Comparison of ENCODE assay signal across 15 cellular contexts in the genomic region with DNA sequence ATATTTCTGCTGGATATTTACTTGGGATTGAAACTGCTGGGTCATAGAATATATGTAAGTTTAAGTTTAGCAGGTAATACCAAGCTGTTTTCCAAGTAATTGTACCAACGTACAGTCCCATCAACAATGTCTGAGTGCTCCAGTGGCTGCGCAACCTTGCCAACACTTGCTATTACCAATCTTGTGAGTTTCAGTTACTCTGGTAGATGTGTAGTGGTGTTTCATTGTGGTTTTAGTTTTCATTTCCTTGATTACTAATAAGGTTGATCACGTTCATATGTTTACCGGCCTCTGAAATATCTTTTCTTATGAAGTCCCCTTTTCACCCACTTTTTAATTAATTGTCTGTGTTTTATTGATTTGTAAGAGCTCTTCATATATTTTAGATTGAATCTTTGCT.
DNase-seq lines count a peak whose midpoint lies in the region; ATAC-seq, FAIRE-seq and TF ChIP-seq lines count a peak whose summit lies in the region.
"Had no signal": no experiment of that assay in that cellular context is flagged by ENCODE, and none has a peak within 500 bp of the region (broad histone marks: within the 10 kb centered on the region; RNA-seq: fewer than 3 reads in every experiment).

No MANE protein-coding gene starts in this region.

- H3K4me3 ChIP-seq in GM12865 (ENCODE audit: low read depth, low read length): no peak overlapping the region
- H3K4me3 ChIP-seq in uterus: no peak overlapping the region
- H3K4me3 ChIP-seq: GM23338, pancreas, stomach had no signal

- DNase-seq in GM12865 (ENCODE audit: low read depth) (peak; percentile 81), GM19239 (ENCODE audit: insufficient read length, low spot score) (no peak), uterus (no peak)
- DNase-seq in activated T-cell treated with anti-CD3 and anti-CD28 coated beads, Interleukin-2, amount 50 U/mL, for 1 hour: no peak
- no peak for DNase-seq in effector memory CD8-positive, alpha-beta T cell
- DNase-seq in activated T-helper 2 cell treated with anti-CD3 and anti-CD28 coated beads, Interferon-gamma antibody, Interleukin-2, Interleukin-4, amounts not matched to agents 10 μg/mL and 5 μg/mL and 100 μg/mL, durations not matched to agents 14 hours and 24 hours and 36 hours (ENCODE audit: low spot score): no peak
- DNase-seq: hypothalamus; NCI-H1694 treated with DMSO at 0.1 percent for 48 hours; pancreas; stimulated activated CD4-positive, alpha-beta T cell treated with anti-CD3 and anti-CD28 coated beads, Interleukin-1b, Interleukin-23, amount 100 ng/mL, for 48 hours; stomach had no signal

- H3K4me3 Mint-ChIP-seq in effector memory CD8-positive, alpha-beta T cell: no peak overlapping the region
- H3K4me3 Mint-ChIP-seq in activated T-helper 2 cell treated with anti-CD3 and anti-CD28 coated beads, Interferon-gamma antibody, Interleukin-2, Interleukin-4, amounts not matched to agents 10 μg/mL and 5 μg/mL and 100 μg/mL, durations not matched to agents 14 hours and 24 hours and 36 hours (ENCODE audit: low read depth): no peak overlapping the region
- H3K4me3 Mint-ChIP-seq: GM23338 had no signal

- H3K4me1 ChIP-seq in uterus: no peaks in the 10 kb centered on the region
- H3K4me1 ChIP-seq: pancreas, stomach had no signal

- H3K4me1 Mint-ChIP-seq in effector memory CD8-positive, alpha-beta T cell (ENCODE audit: low read depth in 2 of 2): no peaks in the 10 kb centered on the region
- H3K4me1 Mint-ChIP-seq in activated T-helper 2 cell treated with anti-CD3 and anti-CD28 coated beads, Interferon-gamma antibody, Interleukin-2, Interleukin-4, amounts not matched to agents 10 μg/mL and 5 μg/mL and 100 μg/mL, durations not matched to agents 14 hours and 24 hours and 36 hours (ENCODE audit: low read depth): peaks cover 24% of the 10 kb centered on the region

- TF ChIP-seq POLR2A in uterus (IDR thresholded peaks at IDR 0.05): no peak

- ATAC-seq in HG02642 (IDR thresholded peaks at IDR 0.05; ENCODE audit: poor library complexity, unreplicated experiment) (peak; percentile 79), HG03439 (IDR thresholded peaks at IDR 0.05; ENCODE audit: unreplicated experiment) (peak; percentile 72)
- no peak for ATAC-seq in effector memory CD8-positive, alpha-beta T cell (replicated peaks)
- ATAC-seq: GM23338, pancreas had no signal

- TF ChIP-seq CTCF in GM12865 (IDR thresholded peaks at IDR 0.05; ENCODE audit: insufficient read depth, low read depth, low read length, missing control alignments) (no peak), uterus (IDR thresholded peaks at IDR 0.05) (no peak)

- no peaks in the 10 kb centered on the region for H3K27me3 ChIP-seq in uterus
- H3K27me3 ChIP-seq: pancreas had no signal

- H3K36me3 ChIP-seq in uterus: no peaks in the 10 kb centered on the region
- H3K36me3 ChIP-seq: pancreas, stomach had no signal

- intact Hi-C loops in activated T-helper 2 cell treated with anti-CD3 and anti-CD28 coated beads, Interferon-gamma antibody, Interleukin-2, Interleukin-4, amounts not matched to agents 10 μg/mL and 5 μg/mL and 100 μg/mL, durations not matched to agents 14 hours and 24 hours and 36 hours (cut with micrococcal nuclease): loop anchor here (1.0 to 2.0 kb wide), 2 partner anchors 30 to 50 kb away; no protein-coding TSS in a partner anchor
- intact Hi-C loops in uterus (cut with DNase I; ENCODE audit: low total_unique reads): no loop called here

- no peaks in the 10 kb centered on the region for H3K9me3 ChIP-seq in uterus
- H3K9me3 ChIP-seq: pancreas, stomach had no signal

- peak; percentile 89 for FAIRE-seq in GM19239 (lab: Jason Lieb, UNC)
- FAIRE-seq: astrocyte, pancreas had no signal

- no peaks in the 10 kb centered on the region for H3K27me3 Mint-ChIP-seq in effector memory CD8-positive, alpha-beta T cell
- no peaks in the 10 kb centered on the region for H3K27me3 Mint-ChIP-seq in activated T-helper 2 cell treated with anti-CD3 and anti-CD28 coated beads, Interferon-gamma antibody, Interleukin-2, Interleukin-4, amounts not matched to agents 10 μg/mL and 5 μg/mL and 100 μg/mL, durations not matched to agents 14 hours and 24 hours and 36 hours (ENCODE audit: low read depth)

- H3K27ac ChIP-seq in uterus: no peak overlapping the region
- H3K27ac ChIP-seq: pancreas, stomach had no signal

- H3K36me3 Mint-ChIP-seq in effector memory CD8-positive, alpha-beta T cell (ENCODE audit: insufficient read depth): no peaks in the 10 kb centered on the region
- H3K36me3 Mint-ChIP-seq in activated T-helper 2 cell treated with anti-CD3 and anti-CD28 coated beads, Interferon-gamma antibody, Interleukin-2, Interleukin-4, amounts not matched to agents 10 μg/mL and 5 μg/mL and 100 μg/mL, durations not matched to agents 14 hours and 24 hours and 36 hours (ENCODE audit: low read depth): no peaks in the 10 kb centered on the region

- no peak overlapping the region for H3K27ac Mint-ChIP-seq in effector memory CD8-positive, alpha-beta T cell
- no peak overlapping the region for H3K27ac Mint-ChIP-seq in activated T-helper 2 cell treated with anti-CD3 and anti-CD28 coated beads, Interferon-gamma antibody, Interleukin-2, Interleukin-4, amounts not matched to agents 10 μg/mL and 5 μg/mL and 100 μg/mL, durations not matched to agents 14 hours and 24 hours and 36 hours
- H3K27ac Mint-ChIP-seq: GM23338 had no signal

- peaks cover 0 to 2% of the 10 kb centered on the region in 2 donors for H3K9me3 Mint-ChIP-seq in effector memory CD8-positive, alpha-beta T cell
- peaks cover 12% of the 10 kb centered on the region for H3K9me3 Mint-ChIP-seq in activated T-helper 2 cell treated with anti-CD3 and anti-CD28 coated beads, Interferon-gamma antibody, Interleukin-2, Interleukin-4, amounts not matched to agents 10 μg/mL and 5 μg/mL and 100 μg/mL, durations not matched to agents 14 hours and 24 hours and 36 hours
